In genomic region chr6:153013438-153013837, GRCh38 we compare ENCODE assay signal across 23 cellular contexts.
"Had no signal": no experiment of that assay in that cellular context is flagged by ENCODE, and none has a peak within 500 bp of the region (broad histone marks: within the 10 kb centered on the region; RNA-seq: fewer than 3 reads in every experiment).

No MANE protein-coding gene starts in this region.

- H3K27me3 ChIP-seq: ovary, right atrium auricular region, thyroid gland, upper lobe of right lung had no signal

- H3K4me3 ChIP-seq: left ventricle myocardium inferior, ovary, prostate gland, right atrium auricular region, thyroid gland, upper lobe of right lung had no signal

- ATAC-seq: activated T-cell treated with anti-CD3 and anti-CD28 coated beads, Interleukin-2, amount 50 U/mL, for 72 hours; natural killer cell; stimulated activated naive CD8-positive, alpha-beta T cell treated with anti-CD3 and anti-CD28 coated beads, Interleukin-15, Interleukin-2, amounts not matched to agents 100 U/mL and 50 U/mL, for 24 hours; upper lobe of right lung had no signal

- DNase-seq: activated CD4-positive, alpha-beta memory T cell treated with anti-CD3 and anti-CD28 coated beads for 36 hours; activated CD4-positive, alpha-beta T cell treated with anti-CD3 and anti-CD28 coated beads for 48 hours; activated effector memory CD4-positive, alpha-beta T cell treated with Interleukin-2 at 50 U/mL for 16 hours; activated naive CD4-positive, alpha-beta T cell treated with anti-CD3 and anti-CD28 coated beads for 36 hours; activated naive CD8-positive, alpha-beta T cell treated with anti-CD3 and anti-CD28 coated beads, Interleukin-2, amount 10 ng/mL, durations not matched to agents 7 days and 5 days; activated T-cell treated with anti-CD3 and anti-CD28 coated beads, Interleukin-2, amount 50 U/mL, for 72 hours; amygdala; endodermal cell; foreskin melanocyte; kidney glomerular epithelial cell; left ventricle myocardium inferior; midbrain; natural killer cell; ovary; stimulated activated CD4-positive, alpha-beta T cell treated with anti-CD3 and anti-CD28 coated beads, Interleukin-12 subunit alpha, Interleukin-12 subunit beta, amount 100 ng/mL, for 4 hours; stimulated activated CD4-positive, alpha-beta T cell treated with anti-CD3 and anti-CD28 coated beads, Interleukin-4, amount 100 ng/mL, for 4 hours; stimulated activated naive CD8-positive, alpha-beta T cell treated with anti-CD3 and anti-CD28 coated beads, Interleukin-15, Interleukin-2, amounts not matched to agents 100 U/mL and 50 U/mL, for 24 hours; T-helper 2 cell; thyroid gland; upper lobe of right lung had no signal

- H3K27ac ChIP-seq: epithelial cell of prostate, left ventricle myocardium inferior, ovary, prostate gland, right atrium auricular region, thyroid gland, upper lobe of right lung had no signal

- H3K9me3 ChIP-seq: left ventricle myocardium inferior, ovary, prostate gland, right atrium auricular region, thyroid gland, upper lobe of right lung had no signal

- H3K36me3 ChIP-seq: left ventricle myocardium inferior, ovary, prostate gland, right atrium auricular region, thyroid gland, upper lobe of right lung had no signal

- H3K4me1 ChIP-seq: left ventricle myocardium inferior, prostate gland, right atrium auricular region, thyroid gland, upper lobe of right lung had no signal
